In genomic region chr7:8322667-8323066, GRCh38 we compare ENCODE assay signal across 1 cellular context.
TF ChIP-seq lines count a peak whose summit lies in the region.

No MANE protein-coding gene starts in this region.

TF ChIP-seq in K562, 482 proteins besides CTCF, POLR2A, EP300 and RAD21 (continued from another document and continues in another):
- TF ChIP-seq, protein P1, sequence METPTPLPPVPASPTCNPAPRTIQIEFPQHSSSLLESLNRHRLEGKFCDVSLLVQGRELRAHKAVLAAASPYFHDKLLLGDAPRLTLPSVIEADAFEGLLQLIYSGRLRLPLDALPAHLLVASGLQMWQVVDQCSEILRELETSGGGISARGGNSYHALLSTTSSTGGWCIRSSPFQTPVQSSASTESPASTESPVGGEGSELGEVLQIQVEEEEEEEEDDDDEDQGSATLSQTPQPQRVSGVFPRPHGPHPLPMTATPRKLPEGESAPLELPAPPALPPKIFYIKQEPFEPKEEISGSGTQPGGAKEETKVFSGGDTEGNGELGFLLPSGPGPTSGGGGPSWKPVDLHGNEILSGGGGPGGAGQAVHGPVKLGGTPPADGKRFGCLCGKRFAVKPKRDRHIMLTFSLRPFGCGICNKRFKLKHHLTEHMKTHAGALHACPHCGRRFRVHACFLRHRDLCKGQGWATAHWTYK (CRISPR knock-in tag; IDR thresholded peaks at IDR 0.05) = 0 out of 2 replicates have a peak, but pooled peaks have one; percentile 45
- TF ChIP-seq, protein P2, sequence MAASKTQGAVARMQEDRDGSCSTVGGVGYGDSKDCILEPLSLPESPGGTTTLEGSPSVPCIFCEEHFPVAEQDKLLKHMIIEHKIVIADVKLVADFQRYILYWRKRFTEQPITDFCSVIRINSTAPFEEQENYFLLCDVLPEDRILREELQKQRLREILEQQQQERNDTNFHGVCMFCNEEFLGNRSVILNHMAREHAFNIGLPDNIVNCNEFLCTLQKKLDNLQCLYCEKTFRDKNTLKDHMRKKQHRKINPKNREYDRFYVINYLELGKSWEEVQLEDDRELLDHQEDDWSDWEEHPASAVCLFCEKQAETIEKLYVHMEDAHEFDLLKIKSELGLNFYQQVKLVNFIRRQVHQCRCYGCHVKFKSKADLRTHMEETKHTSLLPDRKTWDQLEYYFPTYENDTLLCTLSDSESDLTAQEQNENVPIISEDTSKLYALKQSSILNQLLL (CRISPR knock-in tag; IDR thresholded peaks at IDR 0.05; ENCODE audit: borderline replicate concordance) = no peak
- TF ChIP-seq ZNF75A (CRISPR knock-in tag; IDR thresholded peaks at IDR 0.05) (0 out of 2 replicates have a peak, but pooled peaks have one; percentile 36), ZNF174 (CRISPR knock-in tag; IDR thresholded peaks at IDR 0.05) (no peak), KLF6 (CRISPR knock-in tag; IDR thresholded peaks at IDR 0.05; ENCODE audit: borderline replicate concordance) (peak; percentile 93), ZNF76 (CRISPR knock-in tag; IDR thresholded peaks at IDR 0.05; ENCODE audit: borderline replicate concordance) (peak; percentile 77; the same call in 1 of the 2 replicates), ZBTB17 (CRISPR knock-in tag; IDR thresholded peaks at IDR 0.05) (0 out of 2 replicates have a peak, but pooled peaks have one; percentile 39), SFPQ (IDR thresholded peaks at IDR 0.05; ENCODE audit: low read depth, low read length) (no peak), ZBTB49 (CRISPR knock-in tag; IDR thresholded peaks at IDR 0.05; ENCODE audit: borderline replicate concordance) (no peak), KDM5B (IDR thresholded peaks at IDR 0.05; ENCODE audit: insufficient replicate concordance, low read depth, low read length) (no peak), ZNF239 (CRISPR knock-in tag; IDR thresholded peaks at IDR 0.05) (peak; percentile 79), ZNF197 (CRISPR knock-in tag; IDR thresholded peaks at IDR 0.05; ENCODE audit: low read depth) (peak; percentile 88; the same call in 1 of the 2 replicates), NFXL1 (CRISPR knock-in tag; IDR thresholded peaks at IDR 0.05) (0 out of 2 replicates have a peak, but pooled peaks have one; percentile 23), ZNF668 (CRISPR knock-in tag; IDR thresholded peaks at IDR 0.05) (0 out of 2 replicates have a peak, but pooled peaks have one; percentile 37), ZNF232 (CRISPR knock-in tag; IDR thresholded peaks at IDR 0.05) (no peak), TEAD1 (CRISPR knock-in tag; IDR thresholded peaks at IDR 0.05) (peak in 1 of 2 experiments; percentile 92; a peak in 2 of 4 replicates), ID3 (CRISPR knock-in tag; IDR thresholded peaks at IDR 0.05) (no peak), ID3 (tag; IDR thresholded peaks at IDR 0.05) (peak; percentile 75; the same call in 1 of the 2 replicates), MYC (IDR thresholded peaks at IDR 0.05; ENCODE audit: low read depth, low read length) (no peak), MYC (CRISPR knock-in tag; IDR thresholded peaks at IDR 0.05; ENCODE audit: borderline replicate concordance, low read depth) (no peak), SPI1 (IDR thresholded peaks at IDR 0.05; ENCODE audit: borderline replicate concordance, low read depth, low read length) (no peak), RERE (CRISPR knock-in tag; IDR thresholded peaks at IDR 0.05; ENCODE audit: borderline replicate concordance) (no peak), ZNF133 (CRISPR knock-in tag; IDR thresholded peaks at IDR 0.05) (0 out of 2 replicates have a peak, but pooled peaks have one; percentile 58), TEAD2 (tag; IDR thresholded peaks at IDR 0.05) (0 out of 2 replicates have a peak, but pooled peaks have one; percentile 30), KDM2B (CRISPR knock-in tag; IDR thresholded peaks at IDR 0.05) (no peak), ZNF740 (CRISPR knock-in tag; IDR thresholded peaks at IDR 0.05) (no peak), ZNF740 (tag; IDR thresholded peaks at IDR 0.05) (peak in 1 of 2 experiments; percentile 80; a peak in 2 of 4 replicates)
- TF ChIP-seq, protein P3, sequence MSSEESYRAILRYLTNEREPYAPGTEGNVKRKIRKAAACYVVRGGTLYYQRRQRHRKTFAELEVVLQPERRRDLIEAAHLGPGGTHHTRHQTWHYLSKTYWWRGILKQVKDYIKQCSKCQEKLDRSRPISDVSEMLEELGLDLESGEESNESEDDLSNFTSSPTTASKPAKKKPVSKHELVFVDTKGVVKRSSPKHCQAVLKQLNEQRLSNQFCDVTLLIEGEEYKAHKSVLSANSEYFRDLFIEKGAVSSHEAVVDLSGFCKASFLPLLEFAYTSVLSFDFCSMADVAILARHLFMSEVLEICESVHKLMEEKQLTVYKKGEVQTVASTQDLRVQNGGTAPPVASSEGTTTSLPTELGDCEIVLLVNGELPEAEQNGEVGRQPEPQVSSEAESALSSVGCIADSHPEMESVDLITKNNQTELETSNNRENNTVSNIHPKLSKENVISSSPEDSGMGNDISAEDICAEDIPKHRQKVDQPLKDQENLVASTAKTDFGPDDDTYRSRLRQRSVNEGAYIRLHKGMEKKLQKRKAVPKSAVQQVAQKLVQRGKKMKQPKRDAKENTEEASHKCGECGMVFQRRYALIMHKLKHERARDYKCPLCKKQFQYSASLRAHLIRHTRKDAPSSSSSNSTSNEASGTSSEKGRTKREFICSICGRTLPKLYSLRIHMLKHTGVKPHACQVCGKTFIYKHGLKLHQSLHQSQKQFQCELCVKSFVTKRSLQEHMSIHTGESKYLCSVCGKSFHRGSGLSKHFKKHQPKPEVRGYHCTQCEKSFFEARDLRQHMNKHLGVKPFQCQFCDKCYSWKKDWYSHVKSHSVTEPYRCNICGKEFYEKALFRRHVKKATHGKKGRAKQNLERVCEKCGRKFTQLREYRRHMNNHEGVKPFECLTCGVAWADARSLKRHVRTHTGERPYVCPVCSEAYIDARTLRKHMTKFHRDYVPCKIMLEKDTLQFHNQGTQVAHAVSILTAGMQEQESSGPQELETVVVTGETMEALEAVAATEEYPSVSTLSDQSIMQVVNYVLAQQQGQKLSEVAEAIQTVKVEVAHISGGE (CRISPR knock-in tag; IDR thresholded peaks at IDR 0.05) = peak in 1 of 3 experiments; percentile 49; a peak in 1 of 6 replicates
- TF ChIP-seq, protein P4, sequence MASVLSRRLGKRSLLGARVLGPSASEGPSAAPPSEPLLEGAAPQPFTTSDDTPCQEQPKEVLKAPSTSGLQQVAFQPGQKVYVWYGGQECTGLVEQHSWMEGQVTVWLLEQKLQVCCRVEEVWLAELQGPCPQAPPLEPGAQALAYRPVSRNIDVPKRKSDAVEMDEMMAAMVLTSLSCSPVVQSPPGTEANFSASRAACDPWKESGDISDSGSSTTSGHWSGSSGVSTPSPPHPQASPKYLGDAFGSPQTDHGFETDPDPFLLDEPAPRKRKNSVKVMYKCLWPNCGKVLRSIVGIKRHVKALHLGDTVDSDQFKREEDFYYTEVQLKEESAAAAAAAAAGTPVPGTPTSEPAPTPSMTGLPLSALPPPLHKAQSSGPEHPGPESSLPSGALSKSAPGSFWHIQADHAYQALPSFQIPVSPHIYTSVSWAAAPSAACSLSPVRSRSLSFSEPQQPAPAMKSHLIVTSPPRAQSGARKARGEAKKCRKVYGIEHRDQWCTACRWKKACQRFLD (CRISPR knock-in tag; IDR thresholded peaks at IDR 0.05) = peak; percentile 60; the same call in 1 of the 2 replicates
- TF ChIP-seq, protein P5, sequence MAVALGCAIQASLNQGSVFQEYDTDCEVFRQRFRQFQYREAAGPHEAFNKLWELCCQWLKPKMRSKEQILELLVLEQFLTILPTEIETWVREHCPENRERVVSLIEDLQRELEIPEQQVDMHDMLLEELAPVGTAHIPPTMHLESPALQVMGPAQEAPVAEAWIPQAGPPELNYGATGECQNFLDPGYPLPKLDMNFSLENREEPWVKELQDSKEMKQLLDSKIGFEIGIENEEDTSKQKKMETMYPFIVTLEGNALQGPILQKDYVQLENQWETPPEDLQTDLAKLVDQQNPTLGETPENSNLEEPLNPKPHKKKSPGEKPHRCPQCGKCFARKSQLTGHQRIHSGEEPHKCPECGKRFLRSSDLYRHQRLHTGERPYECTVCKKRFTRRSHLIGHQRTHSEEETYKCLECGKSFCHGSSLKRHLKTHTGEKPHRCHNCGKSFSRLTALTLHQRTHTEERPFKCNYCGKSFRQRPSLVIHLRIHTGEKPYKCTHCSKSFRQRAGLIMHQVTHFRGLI (CRISPR knock-in tag; IDR thresholded peaks at IDR 0.05) = peak; percentile 71
- TF ChIP-seq, protein P6, sequence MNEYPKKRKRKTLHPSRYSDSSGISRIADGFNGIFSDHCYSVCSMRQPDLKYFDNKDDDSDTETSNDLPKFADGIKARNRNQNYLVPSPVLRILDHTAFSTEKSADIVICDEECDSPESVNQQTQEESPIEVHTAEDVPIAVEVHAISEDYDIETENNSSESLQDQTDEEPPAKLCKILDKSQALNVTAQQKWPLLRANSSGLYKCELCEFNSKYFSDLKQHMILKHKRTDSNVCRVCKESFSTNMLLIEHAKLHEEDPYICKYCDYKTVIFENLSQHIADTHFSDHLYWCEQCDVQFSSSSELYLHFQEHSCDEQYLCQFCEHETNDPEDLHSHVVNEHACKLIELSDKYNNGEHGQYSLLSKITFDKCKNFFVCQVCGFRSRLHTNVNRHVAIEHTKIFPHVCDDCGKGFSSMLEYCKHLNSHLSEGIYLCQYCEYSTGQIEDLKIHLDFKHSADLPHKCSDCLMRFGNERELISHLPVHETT (CRISPR knock-in tag; conservative IDR thresholded peaks at IDR 0.05 in 1 of 2, IDR thresholded peaks at IDR 0.05 in 1 of 2) = peak in 1 of 2 experiments; percentile 84; a peak in 2 of 4 replicates
